In the genomic region with DNA sequence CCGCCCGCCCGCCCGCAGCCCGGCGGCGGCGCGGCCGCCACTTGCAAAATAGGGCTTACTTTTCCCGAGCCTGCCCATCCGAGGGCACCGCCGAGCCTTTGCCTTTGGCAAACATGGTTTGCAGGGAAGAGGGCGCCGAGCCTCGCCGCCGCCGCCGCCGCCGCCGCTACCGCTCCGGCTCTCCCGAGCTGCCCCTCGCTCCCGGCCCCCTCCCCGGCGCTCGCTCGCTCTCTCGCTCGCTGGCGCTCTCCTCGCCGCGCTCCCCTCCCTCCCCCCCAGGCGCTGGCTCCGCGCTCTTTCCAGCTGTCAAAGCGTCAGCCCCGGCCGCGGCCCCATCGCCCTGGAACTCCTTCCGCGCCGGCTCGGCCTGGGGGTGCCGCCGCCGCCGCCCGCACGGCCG, we compare ENCODE assay signal across 7 cellular contexts. TPM values are rescaled to one million over a fixed set of nuclear protein-coding genes. Genes with fewer than 3 reads are reported as not detected.
DNase-seq lines count a peak whose midpoint lies in the region; ATAC-seq and TF ChIP-seq lines count a peak whose summit lies in the region.

No MANE protein-coding gene starts in this region.

- no peaks in the 10 kb centered on the region for H3K27me3 ChIP-seq in Peyer's patch
- no peaks in the 10 kb centered on the region for H3K27me3 ChIP-seq in gastroesophageal sphincter
- H3K27me3 ChIP-seq in smooth muscle cell (ENCODE audit: low read depth): no peaks in the 10 kb centered on the region

- TF ChIP-seq POLR2A in Peyer's patch (IDR thresholded peaks at IDR 0.05): no peak
- no peak for TF ChIP-seq POLR2A in gastroesophageal sphincter (IDR thresholded peaks at IDR 0.05)

- H3K9ac ChIP-seq in smooth muscle cell (ENCODE audit: low read depth): no peak overlapping the region

- no peak for TF ChIP-seq EP300 in gastroesophageal sphincter (IDR thresholded peaks at IDR 0.05)

- H3K4me2 ChIP-seq in smooth muscle cell: peak overlapping the region; percentile 98

- H3F3A ChIP-seq in smooth muscle cell (ENCODE audit: low read depth): peaks cover 9% of the 10 kb centered on the region

- H3K4me1 ChIP-seq in Peyer's patch: peaks cover 0 to 63% (median 8%) of the 10 kb centered on the region in 4 donors
- H3K4me1 ChIP-seq in gastroesophageal sphincter: peaks cover 3 to 65% (median 16%) of the 10 kb centered on the region in 3 donors
- peaks cover 29% of the 10 kb centered on the region for H3K4me1 ChIP-seq in smooth muscle cell (ENCODE audit: low read depth)

- H3K4me3 ChIP-seq in Peyer's patch (peak overlapping the region; percentile 91 to 97 (median 96)), gastroesophageal sphincter (peak overlapping the region; percentile 71 to 95), smooth muscle cell (peak overlapping the region; percentile 90)

- no peak for TF ChIP-seq CTCF in Peyer's patch (IDR thresholded peaks at IDR 0.05)
- no peak for TF ChIP-seq CTCF in gastroesophageal sphincter (IDR thresholded peaks at IDR 0.05)
- TF ChIP-seq CTCF in smooth muscle cell (IDR thresholded peaks at IDR 0.05; ENCODE audit: borderline replicate concordance, insufficient read depth, poor library complexity, severe bottlenecking): no peak

- peak overlapping the region; percentile 70 to 97 (median 90) for H3K27ac ChIP-seq in Peyer's patch
- peak overlapping the region; percentile 64 to 99 (median 97) for H3K27ac ChIP-seq in gastroesophageal sphincter
- no peak overlapping the region for H3K27ac ChIP-seq in smooth muscle cell (ENCODE audit: low read depth)

- DNase-seq in Peyer's patch: no peak
- no peak for DNase-seq in smooth muscle cell (lab: John Stamatoyannopoulos, UW; ENCODE audit: unreplicated experiment)
- no peak for DNase-seq in GF-D8 (lab: John Stamatoyannopoulos, UW)
- DNase-seq in cerebellar cortex (ENCODE audit: low spot score): no peak

- H3K36me3 ChIP-seq in Peyer's patch (peaks cover 0 to 15% (median 0%) of the 10 kb centered on the region in 3 donors), gastroesophageal sphincter (peaks cover 0 to 16% of the 10 kb centered on the region in 2 donors), smooth muscle cell (ENCODE audit: low read depth) (peaks cover 5% of the 10 kb centered on the region)

- H3K79me2 ChIP-seq in smooth muscle cell (ENCODE audit: low read depth): peaks cover 37% of the 10 kb centered on the region

- no peak overlapping the region for H2AFZ ChIP-seq in smooth muscle cell (ENCODE audit: low read depth)

- H3K9me3 ChIP-seq in Peyer's patch (no peaks in the 10 kb centered on the region), gastroesophageal sphincter (no peaks in the 10 kb centered on the region), smooth muscle cell (replicated peaks; ENCODE audit: low read depth) (no peaks in the 10 kb centered on the region)

- ATAC-seq in GM21360 (IDR thresholded peaks at IDR 0.05; ENCODE audit: unreplicated experiment): peak; percentile 1
- ATAC-seq in gastroesophageal sphincter: peak; percentile 32
- no peak for ATAC-seq in GM21786 (IDR thresholded peaks at IDR 0.05; ENCODE audit: unreplicated experiment)

- WGBS in gastroesophageal sphincter (ENCODE audit: low coverage in 1 of 2), 2 donors: 1% methylated on average over 21 of the region's 58 CpGs; no CpG with 5 or more reads in 1 of the 2 donors
- WGBS in smooth muscle cell (ENCODE audit: low lambda C conversion rate): 0% methylated on average over 4 of the region's 58 CpGs

- peaks cover 45% of the 10 kb centered on the region for H4K20me1 ChIP-seq in smooth muscle cell (ENCODE audit: low read depth)

RNA-seq across cellular contexts. Expression of gene SSBP3, which starts 0.3 kb away (rescaled TPM):
- total RNA-seq in Peyer's patch (10 to 100 TPM; 19.0 to 35.2 (median 33.4) TPM), gastroesophageal sphincter (10 to 100 TPM; 40.8 to 46.7 (median 45.5) TPM), smooth muscle cell (30.1 and 42.3 TPM in 2 replicates)
- 23.6 and 26.5 TPM in 2 replicates for polyA plus RNA-seq in smooth muscle cell
